Comparison of ENCODE assay signal across 1 cellular context in genomic region chr15:43776101-43776717, GRCh38.
TF ChIP-seq lines count a peak whose summit lies in the region.

No MANE protein-coding gene starts in this region.

TF ChIP-seq in IMR-90, 13 proteins besides CTCF, POLR2A, EP300 and RAD21 (continued from another document):
- TF ChIP-seq ELK1 (IDR thresholded peaks at IDR 0.05; ENCODE audit: borderline replicate concordance, low read depth, low read length) = no peak
- TF ChIP-seq BHLHE40 (IDR thresholded peaks at IDR 0.05; ENCODE audit: low read depth, low read length) = no peak
- TF ChIP-seq NFE2L2 (IDR thresholded peaks at IDR 0.05; ENCODE audit: low read depth, low read length) = no peak
- TF ChIP-seq MXI1 (IDR thresholded peaks at IDR 0.05; ENCODE audit: borderline replicate concordance, low read depth, low read length) = no peak
